15 cellular contexts compared by ENCODE assay signal in the genomic region with DNA sequence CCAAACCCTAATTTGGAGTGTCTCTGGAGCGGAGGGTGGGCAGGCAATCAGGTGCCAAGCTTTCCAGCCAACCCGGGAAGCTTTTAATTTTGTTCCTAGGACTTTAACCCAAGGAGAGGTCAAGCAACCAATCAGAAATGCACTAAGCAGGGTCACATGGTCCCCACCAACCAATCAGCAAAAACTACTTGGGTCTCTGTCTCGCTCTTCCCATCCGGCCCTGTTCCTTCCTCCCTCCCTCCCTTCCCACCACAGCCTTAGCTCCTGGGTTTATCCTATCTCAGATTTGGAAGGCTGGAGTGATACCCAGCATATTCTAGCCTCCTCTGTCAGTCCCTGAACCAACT. TPM values are rescaled to one million over a fixed set of nuclear protein-coding genes. Genes with fewer than 3 reads are reported as not detected.
DNase-seq lines count a peak whose midpoint lies in the region; ATAC-seq and TF ChIP-seq lines count a peak whose summit lies in the region.
"Had no signal": no experiment of that assay in that cellular context is flagged by ENCODE, and none has a peak within 500 bp of the region (broad histone marks: within the 10 kb centered on the region; RNA-seq: fewer than 3 reads in every experiment).

No MANE protein-coding gene starts in this region.

- H3K27me3 Mint-ChIP-seq in WTC11 (ENCODE audit: low read depth) = peaks cover 100% of the 10 kb centered on the region
- peaks cover 100% of the 10 kb centered on the region for H3K27me3 Mint-ChIP-seq in neural crest cell (ENCODE audit: low read depth)
- H3K27me3 Mint-ChIP-seq in endothelial cell (ENCODE audit: unreplicated experiment) = peaks cover 66% of the 10 kb centered on the region

- H3K36me3 Mint-ChIP-seq in WTC11 (no peaks in the 10 kb centered on the region), neural crest cell (ENCODE audit: low read depth) (peaks cover 3% of the 10 kb centered on the region), endothelial cell (ENCODE audit: low read depth, unreplicated experiment) (peaks cover 9% of the 10 kb centered on the region)
- H3K36me3 Mint-ChIP-seq: memory B cell had no signal

- H3K9me3 Mint-ChIP-seq in WTC11 (no peaks in the 10 kb centered on the region), neural crest cell (no peaks in the 10 kb centered on the region), endothelial cell (ENCODE audit: unreplicated experiment) (no peaks in the 10 kb centered on the region)
- H3K9me3 Mint-ChIP-seq: memory B cell had no signal

- H3K27ac Mint-ChIP-seq in WTC11 (no peak overlapping the region), neural crest cell (ENCODE audit: unreplicated experiment) (no peak overlapping the region), endothelial cell (ENCODE audit: unreplicated experiment) (no peak overlapping the region)
- H3K27ac Mint-ChIP-seq: memory B cell had no signal

- DNase-seq in AG20443 (ENCODE audit: low spot score) (peak; percentile 69), HT-29 (ENCODE audit: low spot score) (peak; percentile 64), WTC11 (ENCODE audit: low spot score) (no peak), neural crest cell (ENCODE audit: low read depth, low spot score) (no peak), NCI-H345 treated with DMSO at 0.1 percent for 48 hours (lab: John Stamatoyannopoulos, UW; ENCODE audit: unreplicated experiment) (no peak), endothelial cell (ENCODE audit: low spot score) (no peak)
- no peak for DNase-seq in stimulated activated CD4-positive, alpha-beta T cell treated with anti-CD3 and anti-CD28 coated beads, Interleukin-1b, Interleukin-23, amount 100 ng/mL, for 48 hours
- DNase-seq in stimulated activated naive CD4-positive, alpha-beta T cell treated with Interleukin-2 at 50 U/mL for 16 hours (lab: John Stamatoyannopoulos, UW) = no peak
- DNase-seq: GF-D8; NCI-H2107; PC-9; stimulated activated CD4-positive, alpha-beta T cell treated with anti-CD3 and anti-CD28 coated beads, Interleukin-4, amount 100 ng/mL, for 24 hours; stimulated activated naive CD4-positive, alpha-beta T cell had no signal

- H3K4me1 Mint-ChIP-seq in WTC11 (peaks cover 8% of the 10 kb centered on the region; the same call in 1 of the 2 replicates), neural crest cell (peaks cover 3% of the 10 kb centered on the region), endothelial cell (ENCODE audit: unreplicated experiment) (peaks cover 14% of the 10 kb centered on the region)
- H3K4me1 Mint-ChIP-seq: memory B cell had no signal

- ATAC-seq in WTC11 = no peak; the same call in 1 of the 2 replicates

- no peak for TF ChIP-seq CTCF in WTC11 (IDR thresholded peaks at IDR 0.05)
- TF ChIP-seq CTCF in neural crest cell (conservative IDR thresholded peaks at IDR 0.05) = no peak
- no peak for TF ChIP-seq CTCF in endothelial cell (IDR thresholded peaks at IDR 0.05; ENCODE audit: unreplicated experiment)

- H3K4me3 Mint-ChIP-seq in WTC11 (no peak overlapping the region), neural crest cell (peak overlapping the region; percentile 84), endothelial cell (ENCODE audit: unreplicated experiment) (no peak overlapping the region)
- H3K4me3 Mint-ChIP-seq: memory B cell had no signal

- CTCF ChIA-PET in WTC11 (lab: Charles Lee) = interaction anchor here (1.4 to 1.6 kb wide), 2 partner anchors 8 to 98 kb away, joined by 3 to 16 read pairs; a partner anchor contains a TSS

- POLR2A ChIA-PET in WTC11 (lab: Charles Lee) = no interaction called here

TF ChIP-seq in WTC11, 78 proteins besides CTCF, POLR2A, EP300 and RAD21:
- TF ChIP-seq, protein P1, sequence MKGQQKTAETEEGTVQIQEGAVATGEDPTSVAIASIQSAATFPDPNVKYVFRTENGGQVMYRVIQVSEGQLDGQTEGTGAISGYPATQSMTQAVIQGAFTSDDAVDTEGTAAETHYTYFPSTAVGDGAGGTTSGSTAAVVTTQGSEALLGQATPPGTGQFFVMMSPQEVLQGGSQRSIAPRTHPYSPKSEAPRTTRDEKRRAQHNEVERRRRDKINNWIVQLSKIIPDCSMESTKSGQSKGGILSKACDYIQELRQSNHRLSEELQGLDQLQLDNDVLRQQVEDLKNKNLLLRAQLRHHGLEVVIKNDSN (CRISPR knock-in tag; IDR thresholded peaks at IDR 0.05) = peak; percentile 57; the same call in 1 of the 2 replicates
- TF ChIP-seq, protein P2, sequence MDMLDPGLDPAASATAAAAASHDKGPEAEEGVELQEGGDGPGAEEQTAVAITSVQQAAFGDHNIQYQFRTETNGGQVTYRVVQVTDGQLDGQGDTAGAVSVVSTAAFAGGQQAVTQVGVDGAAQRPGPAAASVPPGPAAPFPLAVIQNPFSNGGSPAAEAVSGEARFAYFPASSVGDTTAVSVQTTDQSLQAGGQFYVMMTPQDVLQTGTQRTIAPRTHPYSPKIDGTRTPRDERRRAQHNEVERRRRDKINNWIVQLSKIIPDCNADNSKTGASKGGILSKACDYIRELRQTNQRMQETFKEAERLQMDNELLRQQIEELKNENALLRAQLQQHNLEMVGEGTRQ (CRISPR knock-in tag; IDR thresholded peaks at IDR 0.05) = peak; percentile 74
- TF ChIP-seq IRF2 (CRISPR knock-in tag; IDR thresholded peaks at IDR 0.05; ENCODE audit: borderline replicate concordance, low read depth) = no peak

RNA-seq across cellular contexts. Expression of a gene that starts 7.3 kb away (rescaled TPM):
- total RNA-seq in HT-29 (2014; rRNA removed; shearing (Covaris generic)) = 0.41 and 0.81 TPM in 2 replicates
- total RNA-seq in WTC11 (2021) (not detected in 3 replicates), neural crest cell (3.5 and 3.8 TPM in 2 replicates), endothelial cell (ENCODE audit: unreplicated experiment) (not detected)
- total RNA-seq: cardiac muscle cell had no signal

RNA-seq across cellular contexts. Expression of a gene that starts 11.9 kb away (rescaled TPM):
- 1.4 and 1.6 TPM in 2 replicates for total RNA-seq in HT-29 (2014; rRNA removed; shearing (Covaris generic))
- total RNA-seq in WTC11 (2021) (not detected in 3 replicates), neural crest cell (10.7 and 11.0 TPM in 2 replicates), endothelial cell (ENCODE audit: unreplicated experiment) (0.21 TPM)
- total RNA-seq: cardiac muscle cell had no signal

RNA-seq across cellular contexts. Expression of a gene that starts 13.5 kb away (rescaled TPM):
- 4.0 and 6.8 TPM in 2 replicates for total RNA-seq in HT-29 (2014; rRNA removed; shearing (Covaris generic))
- total RNA-seq in WTC11 (2021) = 0.14 to 0.46 TPM (median 0.30 TPM) in 3 replicates
- 5.6 and 8.3 TPM in 2 replicates for total RNA-seq in neural crest cell
- total RNA-seq in endothelial cell (ENCODE audit: unreplicated experiment) = not detected
- total RNA-seq: cardiac muscle cell had no signal

RNA-seq across cellular contexts. Expression of a gene that starts 31.3 kb away (rescaled TPM):
- 0.10 and 0.23 TPM in 2 replicates for total RNA-seq in HT-29 (2014; rRNA removed; shearing (Covaris generic))
- total RNA-seq in WTC11 (2021) (not detected in 3 replicates), neural crest cell (4.5 and 4.8 TPM in 2 replicates), endothelial cell (ENCODE audit: unreplicated experiment) (not detected)

RNA-seq across cellular contexts. Expression of a gene that starts 40.2 kb away (rescaled TPM):
- total RNA-seq in HT-29 (2014; rRNA removed; shearing (Covaris generic)) = 0.23 and 0.76 TPM in 2 replicates
- total RNA-seq in WTC11 (2021) = not detected in 3 replicates
- total RNA-seq in neural crest cell = 5.6 and 6.3 TPM in 2 replicates
- total RNA-seq in endothelial cell (ENCODE audit: unreplicated experiment) = 0.28 TPM
- total RNA-seq: cardiac muscle cell had no signal

Comparison
In these comparisons a context has a peak if more than half of its experiments do, and no peak if none do; other contexts are left out.
1. DNase-seq: peak in AG20443 (single experiment) and HT-29 (single experiment); none in WTC11 (single experiment), neural crest cell (single experiment), NCI-H345 treated with DMSO at 0.1 percent for 48 hours (single experiment), stimulated activated CD4-positive, alpha-beta T cell treated with anti-CD3 and anti-CD28 coated beads, Interleukin-1b, Interleukin-23, amount 100 ng/mL, for 48 hours (single experiment), endothelial cell (single experiment) and stimulated activated naive CD4-positive, alpha-beta T cell treated with Interleukin-2 at 50 U/mL for 16 hours (single experiment).